In the genomic region with DNA sequence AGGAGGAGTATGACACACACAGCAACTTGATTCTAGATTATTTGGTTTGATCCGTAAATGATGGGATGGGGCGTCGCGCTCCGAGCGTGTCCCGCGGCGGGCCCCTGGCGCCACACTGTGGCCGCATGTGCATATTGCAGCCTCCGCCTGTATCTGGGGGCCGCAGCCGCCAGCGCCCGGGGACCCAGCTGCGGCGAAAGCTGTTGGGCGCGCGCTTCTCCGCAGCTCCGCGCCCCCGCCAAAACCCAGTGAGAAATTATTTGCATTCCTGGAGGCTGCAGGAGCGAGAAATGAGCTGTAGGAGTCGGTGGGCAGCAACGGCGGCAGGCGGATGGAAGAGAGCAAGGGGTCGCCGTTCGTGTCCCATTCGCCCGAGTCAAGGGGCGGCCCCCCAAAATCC, we compare ENCODE assay signal across 8 cellular contexts. TPM values are rescaled to one million over a fixed set of nuclear protein-coding genes. Genes with fewer than 3 reads are reported as not detected.
A peak's percentile ranks its signal among the peaks of the same experiment; 100 is the strongest.
DNase-seq lines count a peak whose midpoint lies in the region; ATAC-seq and TF ChIP-seq lines count a peak whose summit lies in the region.
"Not testable (repeated sequence)": the region's sequence is repeated elsewhere in the genome, so short reads cannot be mapped to it uniquely, and the experiment has no call there.

No MANE protein-coding gene starts in this region.

- H3K36me3 Mint-ChIP-seq in naive thymus-derived CD8-positive, alpha-beta T cell: not testable (repeated sequence)

- not testable (repeated sequence) for H3K56ac ChIP-seq in IMR-90 (ENCODE audit: extremely low read depth, insufficient read depth, low read length)

- POLR2A ChIA-PET in IMR-90 (lab: Charles Lee; ENCODE audit: unreplicated experiment); SK-N-SH (lab: Yijun Ruan, JAX); naive thymus-derived CD8-positive, alpha-beta T cell (lab: Charles Lee): not testable (repeated sequence)

- not testable (repeated sequence) for H3K4ac ChIP-seq in IMR-90 (ENCODE audit: low read depth, low read length)

- H2AK5ac ChIP-seq in IMR-90 (ENCODE audit: low read depth, low read length): not testable (repeated sequence)

- not testable (repeated sequence) for H4K91ac ChIP-seq in IMR-90 (ENCODE audit: insufficient read depth, low read depth, low read length)

- H3K23ac ChIP-seq in IMR-90 (ENCODE audit: low read depth, low read length): not testable (repeated sequence)

- in situ Hi-C loops in IMR-90 (cut with MboI; ENCODE audit: low sequenced_read_pairs): not testable (repeated sequence)

- H3K9me2 ChIP-seq in SK-N-SH: not testable (repeated sequence)

- ATAC-seq in DND-41 (ENCODE audit: insufficient read depth, low read depth) (peak; percentile 80), GM21786 (IDR thresholded peaks at IDR 0.05; ENCODE audit: unreplicated experiment) (peak; percentile 51), IMR-90 (ENCODE audit: low read depth) (peak; percentile 97)
- peak; percentile 84 to 85 for ATAC-seq in naive thymus-derived CD8-positive, alpha-beta T cell

- H3K4me1 Mint-ChIP-seq in naive thymus-derived CD8-positive, alpha-beta T cell: not testable (repeated sequence)

- not testable (repeated sequence) for H4K20me1 ChIP-seq in DND-41 (ENCODE audit: insufficient read depth, low read length); IMR-90 (ENCODE audit: insufficient read depth, low read length); SK-N-SH (ENCODE audit: insufficient read depth)

- peak; percentile 51 for TF ChIP-seq CTCF in DND-41 (IDR thresholded peaks at IDR 0.05; ENCODE audit: borderline replicate concordance, extremely low read depth, low read length, poor library complexity, severe bottlenecking)
- TF ChIP-seq CTCF in IMR-90 (conservative IDR thresholded peaks at IDR 0.05; ENCODE audit: low read depth, low read length): peak; percentile 31; the same call in 1 of the 2 replicates
- TF ChIP-seq CTCF in SK-N-SH (IDR thresholded peaks at IDR 0.05): peak; percentile 46
- TF ChIP-seq CTCF in foreskin fibroblast (IDR thresholded peaks at IDR 0.05; ENCODE audit: low read depth, low read length): peak; percentile 28

- H3K9me1 ChIP-seq in IMR-90 (ENCODE audit: insufficient read depth, low read length): not testable (repeated sequence)

- TF ChIP-seq EP300 in SK-N-SH (IDR thresholded peaks at IDR 0.05; ENCODE audit: borderline replicate concordance in 1 of 2, low read depth in 1 of 2, low read length in 1 of 2): not testable (repeated sequence)

- H2BK15ac ChIP-seq in IMR-90 (ENCODE audit: low read depth, low read length): not testable (repeated sequence)

- not testable (repeated sequence) for H3K79me2 ChIP-seq in DND-41 (ENCODE audit: insufficient read depth, low read length); SK-N-SH (ENCODE audit: insufficient read depth)

- CTCF ChIA-PET in IMR-90 (lab: Yijun Ruan, JAX); SK-N-SH (lab: Yijun Ruan, JAX): not testable (repeated sequence)

- dilution Hi-C loops in IMR-90 (cut with HindIII; ENCODE audit: low sequenced_read_pairs, unreplicated experiment): not testable (repeated sequence)

- DNase-seq in DND-41 (peak; percentile 78), IMR-90 (peak; percentile 5), SK-N-SH (peak; percentile 63), foreskin fibroblast (peak; percentile 10 to 39)
- DNase-seq in activated naive CD4-positive, alpha-beta T cell treated with anti-CD3 and anti-CD28 coated beads, Interleukin-2, amount 50 U/mL, for 16 hours: peak; percentile 65
- peak; percentile 43 to 79 (median 66) for DNase-seq in naive thymus-derived CD8-positive, alpha-beta T cell
- peak; percentile 45 for DNase-seq in stimulated activated naive CD4-positive, alpha-beta T cell treated with Interleukin-2 at 50 U/mL for 16 hours (lab: John Stamatoyannopoulos, UW)

- H3K27me3 ChIP-seq in DND-41 (ENCODE audit: insufficient read depth, low read length, poor library complexity); IMR-90 (ENCODE audit: control insufficient read depth, insufficient read depth, low read length); SK-N-SH (ENCODE audit: insufficient read depth): not testable (repeated sequence)

- H2AK9ac ChIP-seq in IMR-90 (replicated peaks; ENCODE audit: low read depth, low read length, poor library complexity): not testable (repeated sequence)

- not testable (repeated sequence) for H3K27me3 Mint-ChIP-seq in naive thymus-derived CD8-positive, alpha-beta T cell

- WGBS in IMR-90 (ENCODE audit: extremely low coverage in 2 of 2, insufficient read length in 1 of 2), 2 experiments: no CpG with 5 or more reads among the region's 36 CpGs
- WGBS in SK-N-SH (ENCODE audit: low lambda C conversion rate): 0% methylated on average over 2 of the region's 36 CpGs

- not testable (repeated sequence) for TF ChIP-seq RAD21 in IMR-90 (IDR thresholded peaks at IDR 0.05; ENCODE audit: low read length)
- peak; percentile 15; the same call in 1 of the 2 replicates for TF ChIP-seq RAD21 in SK-N-SH (IDR thresholded peaks at IDR 0.05; ENCODE audit: low read length)

- not testable (repeated sequence) for H3K79me1 ChIP-seq in IMR-90 (ENCODE audit: low read depth in 1 of 2, low read length in 2 of 2)

- not testable (repeated sequence) for TF ChIP-seq POLR2A in IMR-90 (IDR thresholded peaks at IDR 0.05; ENCODE audit: low read depth, low read length)

- 0 out of 4 replicates have a peak overlapping the region, but pooled peaks of 1 of the 2 experiments have one; percentile 47 for H4K8ac ChIP-seq in IMR-90 (ENCODE audit: low read depth in 2 of 2, low read length in 2 of 2)

- peak overlapping the region; percentile 75 to 98 (median 96) for H3K27ac Mint-ChIP-seq in naive thymus-derived CD8-positive, alpha-beta T cell

- not testable (repeated sequence) for H2BK120ac ChIP-seq in IMR-90 (ENCODE audit: low read depth, low read length)

- H3K27ac ChIP-seq in DND-41 (ENCODE audit: low read length) (peak overlapping the region; percentile 84), IMR-90 (ENCODE audit: insufficient read depth, low read length) (peak overlapping the region; percentile 57; the same call in 1 of the 2 replicates), SK-N-SH (ENCODE audit: low read depth in 2 of 2, low read length in 1 of 2) (peak overlapping the region in 1 of 2 experiments; percentile 43; a peak in 1 of 4 replicates)

- H3K4me2 ChIP-seq in DND-41 (ENCODE audit: insufficient read depth, low read length) (peak overlapping the region; percentile 61), IMR-90 (ENCODE audit: low read depth, low read length) (peak overlapping the region; percentile 79), SK-N-SH (peak overlapping the region; percentile 47; the same call in 1 of the 2 replicates)

- peak overlapping the region; percentile 70 for H3K9ac ChIP-seq in DND-41 (ENCODE audit: low read depth, low read length)
- peak overlapping the region; percentile 83 for H3K9ac ChIP-seq in IMR-90 (ENCODE audit: low read depth, low read length)
- peak overlapping the region; percentile 60; the same call in 1 of the 2 replicates for H3K9ac ChIP-seq in SK-N-SH

- H3K14ac ChIP-seq in IMR-90 (replicated peaks; ENCODE audit: low read depth, low read length): not testable (repeated sequence)

- BruUV-seq in IMR-90 (replicated peaks; lab: Mats Ljungman, UMichigan): not testable (repeated sequence)

- H2BK20ac ChIP-seq in IMR-90 (ENCODE audit: low read depth, low read length): not testable (repeated sequence)

- not testable (repeated sequence) for H3K18ac ChIP-seq in IMR-90 (ENCODE audit: low read depth, low read length)

- not testable (repeated sequence) for H3K36me3 ChIP-seq in DND-41 (ENCODE audit: insufficient read depth, low read length); IMR-90 (ENCODE audit: control insufficient read depth, insufficient read depth, low read length); SK-N-SH (replicated peaks in 1 of 2; ENCODE audit: control insufficient read depth in 1 of 2, insufficient read depth in 2 of 2, low read length in 1 of 2)

- not testable (repeated sequence) for H3K9me3 Mint-ChIP-seq in naive thymus-derived CD8-positive, alpha-beta T cell

- H4K5ac ChIP-seq in IMR-90 (ENCODE audit: low read depth, low read length): not testable (repeated sequence)

- peak overlapping the region in 1 of 2 experiments; percentile 61; a peak in 3 of 4 replicates for H3K4me3 ChIP-seq in DND-41 (ENCODE audit: low read depth in 1 of 2, low read length in 2 of 2)
- peak overlapping the region; percentile 89 for H3K4me3 ChIP-seq in IMR-90 (ENCODE audit: insufficient read depth, low read depth, low read length)
- H3K4me3 ChIP-seq in SK-N-SH (ENCODE audit: low read depth in 2 of 2, low read length in 1 of 2): peak overlapping the region; percentile 48 to 49; a peak in 3 of 4 replicates
- H3K4me3 ChIP-seq in foreskin fibroblast (ENCODE audit: low read depth in 1 of 2, low read length in 2 of 2): peak overlapping the region; percentile 44 to 57

- intact Hi-C loops in IMR-90 (cut with micrococcal nuclease): not testable (repeated sequence)

- H2BK5ac ChIP-seq in IMR-90 (ENCODE audit: low read depth, low read length, poor library complexity, severe bottlenecking): not testable (repeated sequence)

- H3K4me3 Mint-ChIP-seq in naive thymus-derived CD8-positive, alpha-beta T cell: peak overlapping the region; percentile 87 to 100 (median 98)

- H3F3A ChIP-seq in SK-N-SH (replicated peaks; ENCODE audit: insufficient read depth): not testable (repeated sequence)

- peak overlapping the region; percentile 78 for H2AFZ ChIP-seq in DND-41 (ENCODE audit: low read depth, low read length)
- H2AFZ ChIP-seq in IMR-90 (replicated peaks; ENCODE audit: low read length, poor library complexity); SK-N-SH (ENCODE audit: low read depth): not testable (repeated sequence)

- H3K4me1 ChIP-seq in DND-41 (ENCODE audit: insufficient read depth, low read length): peaks cover 11% of the 10 kb centered on the region
- not testable (repeated sequence) for H3K4me1 ChIP-seq in IMR-90 (ENCODE audit: control insufficient read depth, insufficient read depth, low read length); SK-N-SH (ENCODE audit: control insufficient read depth in 1 of 2, insufficient read depth in 2 of 2, low read depth in 1 of 2, low read length in 1 of 2)

- H3K9me3 ChIP-seq in DND-41 (ENCODE audit: insufficient read depth, low read length, severe bottlenecking); IMR-90 (ENCODE audit: control insufficient read depth, insufficient read depth, low read length); SK-N-SH: not testable (repeated sequence)

RNA-seq across cellular contexts. Expression of gene FCGR1A, which starts 10.0 kb away (rescaled TPM):
- not detected in 2 replicates for total RNA-seq in IMR-90 (2012; rRNA removed)
- not detected in 2 replicates for polyA plus RNA-seq in IMR-90 (2012; rRNA removed)
- polyA plus RNA-seq in IMR-90 (2012; cell fraction: cytosol; rRNA removed): not detected in 2 replicates
- not detected in 2 replicates for polyA plus RNA-seq in IMR-90 (2012; cell fraction: nucleus; rRNA removed; ENCODE audit: low replicate concordance)
- not detected in 2 replicates for polyA plus RNA-seq in SK-N-SH (2012; rRNA removed)
- not detected in 2 replicates for polyA plus RNA-seq in SK-N-SH (2012; cell fraction: cytosol; rRNA removed)
- polyA plus RNA-seq in SK-N-SH (2012; cell fraction: nucleus; rRNA removed): not detected in 2 replicates
- total RNA-seq in naive thymus-derived CD8-positive, alpha-beta T cell: not detected
- polyA plus RNA-seq in naive thymus-derived CD8-positive, alpha-beta T cell: under 1 TPM in 1 of 3 donors, not detected in 2; 0.37 TPM

Comparison
In these comparisons a context has a peak if more than half of its experiments do, and no peak if none do; other contexts are left out.
1. DNase-seq: peak in every context shown above with its lines; median percentile 78 in DND-41; 66 in naive thymus-derived CD8-positive, alpha-beta T cell; 65 in activated naive CD4-positive, alpha-beta T cell treated with anti-CD3 and anti-CD28 coated beads, Interleukin-2, amount 50 U/mL, for 16 hours; 63 in SK-N-SH; 45 in stimulated activated naive CD4-positive, alpha-beta T cell treated with Interleukin-2 at 50 U/mL for 16 hours; 24 in foreskin fibroblast; 5 in IMR-90.